Comparison of ENCODE assay signal across 1 cellular context in the genomic region with DNA sequence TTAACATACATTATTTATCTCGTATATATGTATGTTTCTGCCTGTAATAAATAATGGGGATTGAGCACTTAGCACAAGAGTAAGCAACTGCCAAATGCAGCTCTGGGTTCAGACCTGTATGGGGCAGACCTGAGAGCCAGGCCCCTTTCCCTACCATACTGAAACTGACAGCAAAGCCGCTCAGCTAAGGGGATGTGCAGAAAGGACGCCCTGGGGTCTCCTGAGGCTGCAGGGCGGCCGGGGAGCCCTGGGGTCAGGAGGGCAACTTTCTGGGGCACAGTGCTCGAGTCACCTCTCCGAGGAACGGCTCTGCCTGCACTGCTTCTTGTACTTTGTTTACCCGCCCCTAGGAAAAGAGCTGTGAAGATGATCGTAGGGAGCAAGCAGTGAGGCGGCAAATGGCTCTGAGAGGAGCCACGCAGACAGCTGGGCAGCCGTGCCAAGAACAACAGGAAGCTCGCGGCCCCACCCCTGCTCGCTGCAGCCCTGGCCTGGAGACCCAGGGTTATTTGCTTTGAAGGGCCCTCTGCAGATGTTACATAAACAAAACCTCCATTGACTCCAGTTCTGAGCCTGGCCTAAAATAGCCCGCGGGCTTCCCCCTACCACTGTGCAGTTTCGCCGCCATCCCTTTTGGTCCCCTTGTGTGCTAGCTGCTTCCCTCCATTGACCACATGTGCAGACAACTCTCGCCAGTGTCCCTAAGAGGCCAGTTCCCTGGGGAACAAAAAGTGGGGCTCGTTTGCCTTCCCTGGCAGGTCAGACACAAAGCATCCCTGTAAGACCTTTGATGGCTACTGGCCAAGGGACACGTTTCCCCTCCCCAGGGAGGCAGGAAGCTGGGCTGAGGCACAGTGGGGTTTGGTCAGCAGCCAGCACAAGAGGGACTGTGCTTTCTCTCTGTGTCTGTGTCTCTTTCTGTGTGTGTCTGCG.
TF ChIP-seq lines count a peak whose summit lies in the region.

No MANE protein-coding gene starts in this region.

TF ChIP-seq in WTC11, 78 proteins besides CTCF, POLR2A, EP300 and RAD21 (continued from another document):
- TF ChIP-seq, protein P1, sequence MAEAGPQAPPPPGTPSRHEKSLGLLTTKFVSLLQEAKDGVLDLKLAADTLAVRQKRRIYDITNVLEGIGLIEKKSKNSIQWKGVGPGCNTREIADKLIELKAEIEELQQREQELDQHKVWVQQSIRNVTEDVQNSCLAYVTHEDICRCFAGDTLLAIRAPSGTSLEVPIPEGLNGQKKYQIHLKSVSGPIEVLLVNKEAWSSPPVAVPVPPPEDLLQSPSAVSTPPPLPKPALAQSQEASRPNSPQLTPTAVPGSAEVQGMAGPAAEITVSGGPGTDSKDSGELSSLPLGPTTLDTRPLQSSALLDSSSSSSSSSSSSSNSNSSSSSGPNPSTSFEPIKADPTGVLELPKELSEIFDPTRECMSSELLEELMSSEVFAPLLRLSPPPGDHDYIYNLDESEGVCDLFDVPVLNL (CRISPR knock-in tag; IDR thresholded peaks at IDR 0.05; ENCODE audit: borderline replicate concordance, low read depth): no peak
- TF ChIP-seq ZNF317 (CRISPR knock-in tag; IDR thresholded peaks at IDR 0.05; ENCODE audit: borderline replicate concordance, low read depth) (no peak), SMAD3 (CRISPR knock-in tag; IDR thresholded peaks at IDR 0.05; ENCODE audit: borderline replicate concordance) (no peak), TEAD1 (CRISPR knock-in tag; IDR thresholded peaks at IDR 0.05) (no peak), ZNF121 (CRISPR knock-in tag; IDR thresholded peaks at IDR 0.05) (no peak), FOXP1 (CRISPR knock-in tag; IDR thresholded peaks at IDR 0.05; ENCODE audit: borderline replicate concordance) (no peak), ZNF232 (CRISPR knock-in tag; IDR thresholded peaks at IDR 0.05) (no peak), ZNF263 (CRISPR knock-in tag; IDR thresholded peaks at IDR 0.05; ENCODE audit: low read depth) (no peak), ZNF138 (CRISPR knock-in tag; conservative IDR thresholded peaks at IDR 0.05) (no peak)
- TF ChIP-seq, protein P2, sequence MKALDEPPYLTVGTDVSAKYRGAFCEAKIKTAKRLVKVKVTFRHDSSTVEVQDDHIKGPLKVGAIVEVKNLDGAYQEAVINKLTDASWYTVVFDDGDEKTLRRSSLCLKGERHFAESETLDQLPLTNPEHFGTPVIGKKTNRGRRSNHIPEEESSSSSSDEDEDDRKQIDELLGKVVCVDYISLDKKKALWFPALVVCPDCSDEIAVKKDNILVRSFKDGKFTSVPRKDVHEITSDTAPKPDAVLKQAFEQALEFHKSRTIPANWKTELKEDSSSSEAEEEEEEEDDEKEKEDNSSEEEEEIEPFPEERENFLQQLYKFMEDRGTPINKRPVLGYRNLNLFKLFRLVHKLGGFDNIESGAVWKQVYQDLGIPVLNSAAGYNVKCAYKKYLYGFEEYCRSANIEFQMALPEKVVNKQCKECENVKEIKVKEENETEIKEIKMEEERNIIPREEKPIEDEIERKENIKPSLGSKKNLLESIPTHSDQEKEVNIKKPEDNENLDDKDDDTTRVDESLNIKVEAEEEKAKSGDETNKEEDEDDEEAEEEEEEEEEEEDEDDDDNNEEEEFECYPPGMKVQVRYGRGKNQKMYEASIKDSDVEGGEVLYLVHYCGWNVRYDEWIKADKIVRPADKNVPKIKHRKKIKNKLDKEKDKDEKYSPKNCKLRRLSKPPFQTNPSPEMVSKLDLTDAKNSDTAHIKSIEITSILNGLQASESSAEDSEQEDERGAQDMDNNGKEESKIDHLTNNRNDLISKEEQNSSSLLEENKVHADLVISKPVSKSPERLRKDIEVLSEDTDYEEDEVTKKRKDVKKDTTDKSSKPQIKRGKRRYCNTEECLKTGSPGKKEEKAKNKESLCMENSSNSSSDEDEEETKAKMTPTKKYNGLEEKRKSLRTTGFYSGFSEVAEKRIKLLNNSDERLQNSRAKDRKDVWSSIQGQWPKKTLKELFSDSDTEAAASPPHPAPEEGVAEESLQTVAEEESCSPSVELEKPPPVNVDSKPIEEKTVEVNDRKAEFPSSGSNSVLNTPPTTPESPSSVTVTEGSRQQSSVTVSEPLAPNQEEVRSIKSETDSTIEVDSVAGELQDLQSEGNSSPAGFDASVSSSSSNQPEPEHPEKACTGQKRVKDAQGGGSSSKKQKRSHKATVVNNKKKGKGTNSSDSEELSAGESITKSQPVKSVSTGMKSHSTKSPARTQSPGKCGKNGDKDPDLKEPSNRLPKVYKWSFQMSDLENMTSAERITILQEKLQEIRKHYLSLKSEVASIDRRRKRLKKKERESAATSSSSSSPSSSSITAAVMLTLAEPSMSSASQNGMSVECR (CRISPR knock-in tag; IDR thresholded peaks at IDR 0.05; ENCODE audit: borderline replicate concordance): no peak
- TF ChIP-seq, protein P3, sequence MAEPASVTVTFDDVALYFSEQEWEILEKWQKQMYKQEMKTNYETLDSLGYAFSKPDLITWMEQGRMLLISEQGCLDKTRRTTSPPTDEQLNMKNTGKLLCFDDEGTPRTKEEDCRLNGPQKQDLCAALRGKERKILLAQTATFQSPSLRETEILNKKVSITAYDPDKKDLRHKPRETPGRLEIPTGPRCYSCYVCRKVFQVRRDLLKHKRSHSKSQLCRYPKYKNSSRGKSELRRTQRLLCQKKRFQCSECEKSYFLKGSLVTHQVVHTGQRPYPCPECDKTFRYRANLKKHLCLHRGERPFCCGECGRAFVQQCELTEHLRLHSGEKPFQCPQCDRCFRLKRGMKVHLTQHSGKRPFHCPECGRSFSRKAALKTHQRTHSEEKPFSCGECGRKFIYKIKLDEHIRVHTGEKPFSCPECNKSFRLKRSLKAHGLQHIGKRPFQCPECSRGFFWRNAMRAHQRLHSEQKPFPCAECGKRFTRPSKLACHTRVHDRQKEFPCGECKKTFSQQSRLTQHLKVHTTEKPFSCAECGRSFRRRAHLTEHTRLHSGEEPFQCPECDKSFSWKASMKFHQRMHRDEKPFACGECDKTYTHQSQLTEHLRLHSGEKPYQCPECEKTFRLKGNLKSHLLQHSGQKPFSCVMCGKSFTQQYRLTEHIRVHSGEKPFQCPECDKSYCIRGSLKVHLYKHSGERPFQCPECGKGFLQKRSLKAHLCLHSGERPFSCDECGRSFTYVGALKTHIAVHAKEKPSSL (CRISPR knock-in tag; conservative IDR thresholded peaks at IDR 0.05): no peak
- TF ChIP-seq, protein P4, sequence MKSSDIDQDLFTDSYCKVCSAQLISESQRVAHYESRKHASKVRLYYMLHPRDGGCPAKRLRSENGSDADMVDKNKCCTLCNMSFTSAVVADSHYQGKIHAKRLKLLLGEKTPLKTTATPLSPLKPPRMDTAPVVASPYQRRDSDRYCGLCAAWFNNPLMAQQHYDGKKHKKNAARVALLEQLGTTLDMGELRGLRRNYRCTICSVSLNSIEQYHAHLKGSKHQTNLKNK (CRISPR knock-in tag; IDR thresholded peaks at IDR 0.05): no peak
